Comparison of ENCODE assay signal across 23 cellular contexts in the genomic region with DNA sequence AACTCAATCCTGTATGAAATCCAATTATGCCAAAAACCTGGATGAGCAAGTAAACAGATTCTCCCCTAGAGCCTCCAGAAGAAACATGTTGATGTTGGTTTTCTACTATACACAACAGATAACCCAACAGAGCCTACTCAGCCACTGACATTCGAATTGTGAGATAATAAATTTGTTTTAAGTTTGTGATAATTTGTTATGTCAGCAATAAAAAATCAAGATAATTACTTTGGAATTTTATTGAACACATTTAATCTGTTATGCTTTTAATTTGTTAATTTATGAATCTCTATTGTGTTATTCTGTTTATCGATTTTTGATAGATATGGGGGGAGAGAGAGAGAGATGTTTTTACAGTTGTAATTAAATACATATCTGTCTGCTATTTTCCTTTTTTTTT.
"Had no signal": no experiment of that assay in that cellular context is flagged by ENCODE, and none has a peak within 500 bp of the region (broad histone marks: within the 10 kb centered on the region; RNA-seq: fewer than 3 reads in every experiment).

No MANE protein-coding gene starts in this region.

- H3K4me3 ChIP-seq: coronary artery, dorsolateral prefrontal cortex, esophagus muscularis mucosa, gastrocnemius medialis, heart right ventricle, left lung, lower lobe of right lung, mucosa of descending colon had no signal

- H3K27ac ChIP-seq: coronary artery, dorsolateral prefrontal cortex, esophagus muscularis mucosa, gastrocnemius medialis, heart right ventricle, left lung, lower lobe of right lung had no signal

- DNase-seq: dermis blood vessel endothelial cell; dorsolateral prefrontal cortex; effector CD4-positive, alpha-beta T cell; effector memory CD4-positive, alpha-beta T cell; foreskin melanocyte; gastrocnemius medialis; glutamatergic neuron; head of caudate nucleus; heart right ventricle; hippocampal formation; left cardiac atrium; left lung; left ventricle myocardium superior; lower lobe of right lung; mesenchymal stem cell; mucosa of descending colon; naive B cell; naive thymus-derived CD8-positive, alpha-beta T cell had no signal

- H3K9me3 ChIP-seq: esophagus muscularis mucosa, gastrocnemius medialis, lower lobe of right lung had no signal

- H3K36me3 ChIP-seq: esophagus muscularis mucosa, gastrocnemius medialis, heart right ventricle, left lung, lower lobe of right lung had no signal

- H3K27me3 ChIP-seq: dorsolateral prefrontal cortex, esophagus muscularis mucosa, gastrocnemius medialis, heart right ventricle, left lung had no signal

- FAIRE-seq: endothelial cell of umbilical vein, islet of Langerhans, keratinocyte had no signal

- H3K4me1 ChIP-seq: esophagus muscularis mucosa, gastrocnemius medialis, heart right ventricle, left lung, lower lobe of right lung had no signal

- ATAC-seq: gastrocnemius medialis; heart right ventricle; left cardiac atrium; left lung; left ventricle myocardium superior; lower lobe of right lung; mucosa of descending colon; naive thymus-derived CD8-positive, alpha-beta T cell had no signal
